8 cellular contexts compared by ENCODE assay signal in genomic region chr16:20674684-20675487, GRCh38. TPM values are rescaled to one million over a fixed set of nuclear protein-coding genes. Genes with fewer than 3 reads are reported as not detected.
DNase-seq lines count a peak whose midpoint lies in the region; ATAC-seq and TF ChIP-seq lines count a peak whose summit lies in the region.

No MANE protein-coding gene starts in this region.

- WGBS in esophagus, 2 donors: 45% methylated on average over 19 of the region's 19 CpGs

- H3K9me3 Mint-ChIP-seq in CD8-positive, alpha-beta memory T cell: no peaks in the 10 kb centered on the region
- H3K9me3 Mint-ChIP-seq in nephron progenitor cell: no peaks in the 10 kb centered on the region

- ATAC-seq in HG03521 (IDR thresholded peaks at IDR 0.05; ENCODE audit: unreplicated experiment): no peak

- in situ Hi-C loops in ACHN (cut with HindIII; ENCODE audit: low pct_ligation_motif_present, low pct_unique_long_range_greater_than_20kb, low sequenced_read_pairs): no loop called here

- peaks cover 27 to 41% (median 29%) of the 10 kb centered on the region in 3 donors for H3K4me1 Mint-ChIP-seq in CD8-positive, alpha-beta memory T cell
- H3K4me1 Mint-ChIP-seq in nephron progenitor cell: peaks cover 34% of the 10 kb centered on the region

- H3K4me3 Mint-ChIP-seq in CD8-positive, alpha-beta memory T cell: peak overlapping the region; percentile 38 to 90 (median 86)
- H3K4me3 Mint-ChIP-seq in nephron progenitor cell: peak overlapping the region; percentile 25

- no peaks in the 10 kb centered on the region for H3K27me3 Mint-ChIP-seq in CD8-positive, alpha-beta memory T cell
- H3K27me3 Mint-ChIP-seq in nephron progenitor cell (ENCODE audit: low read depth, poor library complexity): peaks cover 10% of the 10 kb centered on the region

- CTCF ChIA-PET in CD8-positive, alpha-beta memory T cell (lab: Charles Lee): interaction anchor here (1.3 kb wide), 1 partner anchor 17 kb away, joined by 4 read pairs; no protein-coding TSS in a partner anchor

- no peak for DNase-seq in CD8-positive, alpha-beta memory T cell
- DNase-seq in NT2/D1 (ENCODE audit: low read depth, low spot score) (no peak), nephron progenitor cell (peak; percentile 14), C1 segment of cervical spinal cord (lab: John Stamatoyannopoulos, UW) (no peak), ACHN (no peak)
- no peak for DNase-seq in stimulated activated CD4-positive, alpha-beta T cell treated with anti-CD3 and anti-CD28 coated beads, Interleukin-2, amount 100 ng/mL, for 24 hours

- H3K36me3 ChIP-seq in CD8-positive, alpha-beta memory T cell (ENCODE audit: insufficient read depth, low read length): no peaks in the 10 kb centered on the region
- no peaks in the 10 kb centered on the region for H3K36me3 ChIP-seq in NT2/D1 (ENCODE audit: insufficient read depth, insufficient read length, low read length)
- no peaks in the 10 kb centered on the region for H3K36me3 ChIP-seq in esophagus (ENCODE audit: control insufficient read depth in 2 of 2, insufficient read depth in 2 of 2, low read length in 1 of 2)

- no peaks in the 10 kb centered on the region for H3K27me3 ChIP-seq in CD8-positive, alpha-beta memory T cell (ENCODE audit: insufficient read depth, low read length, poor library complexity, severe bottlenecking)
- H3K27me3 ChIP-seq in NT2/D1 (ENCODE audit: insufficient read depth, insufficient read length): no peaks in the 10 kb centered on the region
- H3K27me3 ChIP-seq in esophagus (ENCODE audit: control insufficient read depth in 1 of 2, insufficient read depth in 2 of 2, low read length in 2 of 2): no peaks in the 10 kb centered on the region

- peak overlapping the region; percentile 74 for H3K4me3 ChIP-seq in CD8-positive, alpha-beta memory T cell (ENCODE audit: low read length)
- no peak overlapping the region for H3K4me3 ChIP-seq in NT2/D1 (ENCODE audit: insufficient read length, low read depth)
- peak overlapping the region; percentile 28 to 39 for H3K4me3 ChIP-seq in esophagus (ENCODE audit: low read depth in 1 of 2, low read length in 2 of 2)

- TF ChIP-seq CTCF in nephron progenitor cell (IDR thresholded peaks at IDR 0.05): no peak

- POLR2A ChIA-PET in CD8-positive, alpha-beta memory T cell (lab: Charles Lee): no interaction called here

- peak overlapping the region; percentile 79 for H3K27ac ChIP-seq in CD8-positive, alpha-beta memory T cell (ENCODE audit: low read depth, low read length)
- H3K27ac ChIP-seq in esophagus (ENCODE audit: low read depth in 2 of 2, low read length in 1 of 2): peak overlapping the region; percentile 79 to 83

- H3K27ac Mint-ChIP-seq in CD8-positive, alpha-beta memory T cell: peak overlapping the region; percentile 45 to 93 (median 84)
- H3K27ac Mint-ChIP-seq in nephron progenitor cell: peak overlapping the region; percentile 1

- no peaks in the 10 kb centered on the region for H3K36me3 Mint-ChIP-seq in CD8-positive, alpha-beta memory T cell
- no peaks in the 10 kb centered on the region for H3K36me3 Mint-ChIP-seq in nephron progenitor cell (ENCODE audit: low read depth)

- peaks cover 25% of the 10 kb centered on the region for H3K4me1 ChIP-seq in CD8-positive, alpha-beta memory T cell (ENCODE audit: insufficient read depth, low read length)
- H3K4me1 ChIP-seq in NT2/D1 (ENCODE audit: insufficient read depth, insufficient read length) (peaks cover 10% of the 10 kb centered on the region), esophagus (ENCODE audit: control insufficient read depth in 2 of 2, insufficient read depth in 2 of 2, low read length in 1 of 2) (peaks cover 6 to 9% of the 10 kb centered on the region in 2 donors)

- H3K9ac ChIP-seq in NT2/D1 (ENCODE audit: insufficient read length, low read depth): peak overlapping the region; percentile 50

- no peaks in the 10 kb centered on the region for H3K9me3 ChIP-seq in CD8-positive, alpha-beta memory T cell (ENCODE audit: low read length)
- H3K9me3 ChIP-seq in NT2/D1 (ENCODE audit: insufficient read depth, low read length): no peaks in the 10 kb centered on the region
- no peaks in the 10 kb centered on the region for H3K9me3 ChIP-seq in esophagus (ENCODE audit: control insufficient read depth in 2 of 2, insufficient read depth in 1 of 2, low read depth in 1 of 2, low read length in 1 of 2)

RNA-seq across cellular contexts. Expression of gene ACSM1, which starts 22.6 kb away (rescaled TPM):
- total RNA-seq in CD8-positive, alpha-beta memory T cell: under 1 TPM; 0.13 to 0.33 TPM
- polyA plus RNA-seq in CD8-positive, alpha-beta memory T cell: 0.10 TPM
- under 1 TPM; 0.20 to 0.21 TPM for polyA plus RNA-seq in esophagus
